11 cellular contexts compared by ENCODE assay signal in genomic region chr4:128660361-128660964, GRCh38.
DNase-seq lines count a peak whose midpoint lies in the region; TF ChIP-seq lines count a peak whose summit lies in the region.
"Had no signal": no experiment of that assay in that cellular context is flagged by ENCODE, and none has a peak within 500 bp of the region (broad histone marks: within the 10 kb centered on the region; RNA-seq: fewer than 3 reads in every experiment).

No MANE protein-coding gene starts in this region.

- TF ChIP-seq CTCF in cardiac fibroblast (IDR thresholded peaks at IDR 0.05; ENCODE audit: low read depth, low read length) (no peak), osteocyte (IDR thresholded peaks at IDR 0.05) (no peak)

- H3K4me3 ChIP-seq in cardiac fibroblast (replicated peaks in 1 of 2; ENCODE audit: low read depth in 2 of 2, low read length in 2 of 2) = no peak overlapping the region
- H3K4me3 ChIP-seq in skeletal muscle cell (ENCODE audit: low read depth, low read length) = no peak overlapping the region
- H3K4me3 ChIP-seq: GM12878 had no signal

- POLR2A ChIA-PET in activated CD4-positive, alpha-beta memory T cell treated with anti-CD3 and anti-CD28 coated beads for 36 hours (lab: Charles Lee) = no interaction called here

- no peaks in the 10 kb centered on the region for H3K27me3 Mint-ChIP-seq in osteocyte (ENCODE audit: unreplicated experiment)
- peaks cover 1% of the 10 kb centered on the region for H3K27me3 Mint-ChIP-seq in activated CD4-positive, alpha-beta memory T cell treated with anti-CD3 and anti-CD28 coated beads for 36 hours

- peaks cover 8% of the 10 kb centered on the region for H3K4me1 Mint-ChIP-seq in osteocyte (ENCODE audit: unreplicated experiment)
- H3K4me1 Mint-ChIP-seq in activated CD4-positive, alpha-beta memory T cell treated with anti-CD3 and anti-CD28 coated beads for 36 hours (ENCODE audit: low read depth) = peaks cover 9% of the 10 kb centered on the region

- DNase-seq in COLO829 (ENCODE audit: low spot score) (peak; percentile 94), cardiac fibroblast (ENCODE audit: low read depth in 2 of 2) (peak; percentile 68 to 90), inferior parietal cortex (ENCODE audit: extremely low spot score) (peak; percentile 32), skeletal muscle cell (ENCODE audit: low read depth) (peak; percentile 72), superior temporal gyrus (ENCODE audit: extremely low spot score) (no peak), middle frontal gyrus (ENCODE audit: extremely low spot score, low spot score) (no peak), osteocyte (ENCODE audit: extremely low spot score, unreplicated experiment) (no peak)
- DNase-seq in activated CD4-positive, alpha-beta memory T cell treated with anti-CD3 and anti-CD28 coated beads for 36 hours = no peak
- DNase-seq: NCI-H1436 treated with DMSO at 0.1 percent for 48 hours, T1000 had no signal

- no peaks in the 10 kb centered on the region for H3K36me3 Mint-ChIP-seq in osteocyte (ENCODE audit: unreplicated experiment)
- H3K36me3 Mint-ChIP-seq in activated CD4-positive, alpha-beta memory T cell treated with anti-CD3 and anti-CD28 coated beads for 36 hours = no peaks in the 10 kb centered on the region

- no peak overlapping the region for H3K4me3 Mint-ChIP-seq in osteocyte (ENCODE audit: unreplicated experiment)
- H3K4me3 Mint-ChIP-seq in activated CD4-positive, alpha-beta memory T cell treated with anti-CD3 and anti-CD28 coated beads for 36 hours = no peak overlapping the region

- H3K27ac Mint-ChIP-seq in osteocyte (ENCODE audit: unreplicated experiment) = no peak overlapping the region
- H3K27ac Mint-ChIP-seq in activated CD4-positive, alpha-beta memory T cell treated with anti-CD3 and anti-CD28 coated beads for 36 hours = no peak overlapping the region

- CTCF ChIA-PET in activated CD4-positive, alpha-beta memory T cell treated with anti-CD3 and anti-CD28 coated beads for 36 hours (lab: Charles Lee) = no interaction called here

- intact Hi-C loops in activated CD4-positive, alpha-beta memory T cell treated with anti-CD3 and anti-CD28 coated beads for 36 hours (cut with micrococcal nuclease) = no loop called here

- H3K9me3 Mint-ChIP-seq in osteocyte (ENCODE audit: unreplicated experiment) = no peaks in the 10 kb centered on the region
- no peaks in the 10 kb centered on the region for H3K9me3 Mint-ChIP-seq in activated CD4-positive, alpha-beta memory T cell treated with anti-CD3 and anti-CD28 coated beads for 36 hours

Comparison
In these comparisons a context has a peak if more than half of its experiments do, and no peak if none do; other contexts are left out.
1. DNase-seq: peak in COLO829 (single experiment), cardiac fibroblast (2 of 2), inferior parietal cortex (single experiment) and skeletal muscle cell (single experiment); none in superior temporal gyrus (single experiment), middle frontal gyrus (single experiment), osteocyte (single experiment) and activated CD4-positive, alpha-beta memory T cell treated with anti-CD3 and anti-CD28 coated beads for 36 hours (single experiment).